ENCODE assay signal across 8 cellular contexts in genomic region chrX:119943185-119943988, GRCh38. TPM values are rescaled to one million over a fixed set of nuclear protein-coding genes. Genes with fewer than 3 reads are reported as not detected.
DNase-seq lines count a peak whose midpoint lies in the region; ATAC-seq, FAIRE-seq and TF ChIP-seq lines count a peak whose summit lies in the region.

Gene NKAP (minus strand): TSS chrX:119943751. CDS start chrX:119943605, 146 bp downstream.

- TF ChIP-seq CTCF in cardiac muscle cell (IDR thresholded peaks at IDR 0.05; ENCODE audit: low read depth, low read length) (no peak), parathyroid adenoma (IDR thresholded peaks at IDR 0.05) (no peak), transverse colon (IDR thresholded peaks at IDR 0.05) (no peak)

- H3K4me3 ChIP-seq in cardiac muscle cell, result peak within 1 kb of the TSS; percentile 68
- H3K4me3 ChIP-seq in parathyroid adenoma (ENCODE audit: low read depth, low read length), result peak within 1 kb of the TSS; percentile 69
- peak within 1 kb of the TSS; percentile 60 to 80 (median 74) for H3K4me3 ChIP-seq in transverse colon

- WGBS in adipose tissue, 3 donors, result 0 to 34% (median 0%) methylated on average over 33 to 59 of the region's 59 CpGs
- WGBS in transverse colon (ENCODE audit: low coverage in 1 of 2), 2 donors, result 45% methylated on average over 59 of the region's 59 CpGs; no CpG with 5 or more reads in 1 of the 2 donors

- H2AFZ ChIP-seq in parathyroid adenoma, result peak within 1 kb of the TSS; percentile 86

- DNase-seq in GM12892 (ENCODE audit: insufficient read length) (peak; percentile 50), NCI-H1417 (lab: John Stamatoyannopoulos, UW) (peak; percentile 88 to 93 (median 91)), SW480 (ENCODE audit: low spot score) (peak; percentile 93), cardiac muscle cell (ENCODE audit: low read depth in 1 of 2, low spot score in 1 of 2) (peak; percentile 78 to 95), transverse colon (peak; percentile 84)

- peaks cover 4% of the 10 kb centered on the region for H3K79me2 ChIP-seq in parathyroid adenoma

- intact Hi-C loops in transverse colon (cut with DNase I; ENCODE audit: low total_unique reads), result no loop called here

- in situ Hi-C loops in transverse colon (cut with MboI; ENCODE audit: low pct_ligation_motif_present in 1 of 4, low pct_unique_long_range_greater_than_20kb in 1 of 4, low sequenced_read_pairs in 3 of 4), result no loop called here

- H3K36me3 ChIP-seq in cardiac muscle cell (no peaks in the 10 kb centered on the region), parathyroid adenoma (ENCODE audit: control insufficient read depth, insufficient read depth, low read length) (no peaks in the 10 kb centered on the region), transverse colon (no peaks in the 10 kb centered on the region)

- peak within 1 kb of the TSS; percentile 87 for H3K9ac ChIP-seq in parathyroid adenoma

- no peak for TF ChIP-seq EP300 in transverse colon (IDR thresholded peaks at IDR 0.05; ENCODE audit: low read depth)

- no peaks in the 10 kb centered on the region for H3K27me3 ChIP-seq in cardiac muscle cell
- H3K27me3 ChIP-seq in parathyroid adenoma (ENCODE audit: control insufficient read depth, insufficient read depth, low read length), result no peaks in the 10 kb centered on the region
- H3K27me3 ChIP-seq in transverse colon, result no peaks in the 10 kb centered on the region

- peak; percentile 55; the same call in 1 of the 2 replicates for TF ChIP-seq POLR2A in GM12892 (IDR thresholded peaks at IDR 0.05; ENCODE audit: low read depth, low read length)
- peak; percentile 49 for TF ChIP-seq POLR2A in transverse colon (IDR thresholded peaks at IDR 0.05)

- H3K9me3 ChIP-seq in cardiac muscle cell (ENCODE audit: low read depth) (no peaks in the 10 kb centered on the region), parathyroid adenoma (ENCODE audit: control insufficient read depth, low read length) (no peaks in the 10 kb centered on the region), transverse colon (no peaks in the 10 kb centered on the region)

- FAIRE-seq in GM12892 (lab: Jason Lieb, UNC), result peak; percentile 94

- H3K4me2 ChIP-seq in parathyroid adenoma (ENCODE audit: low read length), result peak within 1 kb of the TSS; percentile 69

- peak; percentile 86 for ATAC-seq in HG02798 (IDR thresholded peaks at IDR 0.05; ENCODE audit: poor library complexity, unreplicated experiment)

- H3K27ac ChIP-seq in adipose tissue (ENCODE audit: low read depth, low read length) (peak within 1 kb of the TSS; percentile 75), cardiac muscle cell (peak within 1 kb of the TSS; percentile 88), parathyroid adenoma (peak within 1 kb of the TSS; percentile 89), transverse colon (peak within 1 kb of the TSS; percentile 90 to 95 (median 92))

- H3K4me1 ChIP-seq in cardiac muscle cell (ENCODE audit: low read depth) (no peaks in the 10 kb centered on the region), parathyroid adenoma (peaks cover 2% of the 10 kb centered on the region), transverse colon (peaks cover 4 to 15% (median 10%) of the 10 kb centered on the region in 4 donors)

RNA-seq across cellular contexts. Expression of gene NKAP, which starts in this region (rescaled TPM):
- 8.1 TPM for polyA plus RNA-seq in GM12892 (2012; ENCODE audit: missing spikeins)
- polyA plus RNA-seq in adipose tissue, result 1 to 10 TPM; 2.3 to 5.5 (median 3.5) TPM
- total RNA-seq in cardiac muscle cell, result 6.8 and 8.3 TPM in 2 replicates
- polyA plus RNA-seq in cardiac muscle cell, result 5.6 and 6.9 TPM in 2 replicates
- total RNA-seq in transverse colon, result 10 to 100 TPM in 2 of 4 donors, 1 to 10 TPM in 2; 2.6 to 14.7 (median 8.5) TPM

Comparison
In these comparisons a context has a peak if more than half of its experiments do, and no peak if none do; other contexts are left out.
1. Peak in every context shown above with its lines: DNase-seq, ATAC-seq, H3K4me3 ChIP-seq and H3K27ac ChIP-seq.